Comparison of ENCODE assay signal across 14 cellular contexts in the genomic region with DNA sequence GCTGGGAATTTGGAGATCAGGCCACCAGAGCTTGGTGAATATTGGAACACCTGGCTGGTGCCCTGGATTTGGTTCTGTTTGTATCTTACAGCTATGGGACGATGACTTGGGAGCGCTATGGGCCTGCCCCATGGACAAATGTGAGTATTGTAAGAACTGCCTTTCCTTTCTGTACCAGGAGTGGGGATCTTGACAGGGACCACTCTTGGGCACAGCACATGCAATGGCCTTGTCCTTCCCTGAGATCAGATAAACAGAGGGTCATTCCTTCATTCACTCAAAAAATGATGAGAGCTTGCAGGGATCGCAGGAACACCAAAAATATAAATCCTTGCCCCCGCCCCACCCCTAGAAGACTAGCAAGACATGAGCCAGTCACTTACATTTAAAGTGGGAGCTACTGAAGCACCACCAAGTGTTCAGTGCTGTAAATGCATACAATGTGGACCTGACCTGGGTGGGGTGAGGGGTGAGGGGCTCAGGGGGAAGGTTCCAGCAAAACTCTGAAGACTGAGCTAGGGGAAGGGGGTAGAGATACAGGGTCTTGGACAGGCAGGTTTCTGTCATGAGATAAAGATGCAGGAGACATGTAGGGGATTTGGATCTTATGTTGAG. TPM values are rescaled to one million over a fixed set of nuclear protein-coding genes. Genes with fewer than 3 reads are reported as not detected.
DNase-seq lines count a peak whose midpoint lies in the region; ATAC-seq, FAIRE-seq and TF ChIP-seq lines count a peak whose summit lies in the region.
"Had no signal": no experiment of that assay in that cellular context is flagged by ENCODE, and none has a peak within 500 bp of the region (broad histone marks: within the 10 kb centered on the region; RNA-seq: fewer than 3 reads in every experiment).

No MANE protein-coding gene starts in this region.

- H3K4me3 ChIP-seq in NB4 (ENCODE audit: low read depth, low read length) (no peak overlapping the region), K562 (no peak overlapping the region), dorsolateral prefrontal cortex (no peak overlapping the region), tibial nerve (no peak overlapping the region)
- H3K4me3 ChIP-seq: ascending aorta had no signal

- no peak overlapping the region for H3K4me2 ChIP-seq in K562 (ENCODE audit: insufficient read depth, low read length)

- H3K36me3 ChIP-seq in K562 (ENCODE audit: control insufficient read depth, insufficient read depth, low read length) (peaks cover 7% of the 10 kb centered on the region), tibial nerve (peaks cover 0 to 56% (median 0%) of the 10 kb centered on the region in 3 donors)

- no TSS peak for BruUV-seq in K562 (replicated peaks; lab: Mats Ljungman, UMichigan)

- POLR2A ChIA-PET in K562 (lab: Yijun Ruan, JAX), result interaction anchor here (0.6 to 2.5 kb wide), 7 partner anchors 10 to 169 kb away, joined by 3 to 11 read pairs (median 5); a partner anchor contains a TSS

- no peaks in the 10 kb centered on the region for H3K9me3 Mint-ChIP-seq in natural killer cell
- H3K9me3 Mint-ChIP-seq in natural killer cell treated with Interleukin-12 subunit alpha and Interleukin-12 subunit beta and Interleukin-15 and Interleukin-18, amount 100 ng/mL, for 72 hours, result no peaks in the 10 kb centered on the region

- no peaks in the 10 kb centered on the region for H3K36me3 Mint-ChIP-seq in natural killer cell
- no peaks in the 10 kb centered on the region for H3K36me3 Mint-ChIP-seq in natural killer cell treated with Interleukin-12 subunit alpha and Interleukin-12 subunit beta and Interleukin-15 and Interleukin-18, amount 100 ng/mL, for 72 hours

- WGBS in K562 (ENCODE audit: insufficient coverage, low coverage, missing lambda C conversion rate), result 89% methylated on average over 4 of the region's 4 CpGs
- WGBS in tibial nerve, 2 donors, result 93 to 95% methylated on average over 4 of the region's 4 CpGs

- no peak for FAIRE-seq in K562 (lab: Jason Lieb, UNC)

- TF ChIP-seq EP300 in K562 (IDR thresholded peaks at IDR 0.05; ENCODE audit: low read length) (no peak), tibial nerve (IDR thresholded peaks at IDR 0.05) (no peak)

- peak overlapping the region; percentile 61 to 99 for H3K27ac Mint-ChIP-seq in natural killer cell
- H3K27ac Mint-ChIP-seq in natural killer cell treated with Interleukin-12 subunit alpha and Interleukin-12 subunit beta and Interleukin-15 and Interleukin-18, amount 100 ng/mL, for 72 hours, result peak overlapping the region in 1 of 2 donors; percentile 76

- no peak for TF ChIP-seq CTCF in natural killer cell (IDR thresholded peaks at IDR 0.05)
- TF ChIP-seq CTCF in NB4 (IDR thresholded peaks at IDR 0.05; ENCODE audit: low read depth, low read length), result no peak
- TF ChIP-seq CTCF in K562 (IDR thresholded peaks at IDR 0.05 in 2 of 3, conservative IDR thresholded peaks at IDR 0.05 in 1 of 3; ENCODE audit: insufficient read depth in 2 of 3, low read depth in 1 of 3, low read length in 3 of 3), result peak; percentile 12 to 54 (median 44); a peak in 4 of 6 replicates
- peak in 7 of 56 donors; percentile 6 to 27 (median 13) for TF ChIP-seq CTCF in dorsolateral prefrontal cortex (IDR thresholded peaks at IDR 0.05 in 54 of 56, conservative IDR thresholded peaks at IDR 0.05 in 2 of 56; ENCODE audit: low read depth in 1 of 56, partially characterized antibody in 56 of 56)
- no peak for TF ChIP-seq CTCF in tibial nerve (IDR thresholded peaks at IDR 0.05)

- H3K9me1 ChIP-seq in K562 (ENCODE audit: control insufficient read depth, insufficient read depth, low read length), result no peaks in the 10 kb centered on the region

- H3K27ac ChIP-seq in K562 (ENCODE audit: extremely low read depth, low read depth, low read length) (no peak overlapping the region), dorsolateral prefrontal cortex (peak overlapping the region in 1 of 59 donors; percentile 4), tibial nerve (no peak overlapping the region)

- no peaks in the 10 kb centered on the region for H4K20me1 ChIP-seq in K562 (replicated peaks; ENCODE audit: control insufficient read depth, insufficient read depth, low read length)

- H3K27me3 Mint-ChIP-seq in natural killer cell (ENCODE audit: low read depth in 2 of 2), result no peaks in the 10 kb centered on the region
- no peaks in the 10 kb centered on the region for H3K27me3 Mint-ChIP-seq in natural killer cell treated with Interleukin-12 subunit alpha and Interleukin-12 subunit beta and Interleukin-15 and Interleukin-18, amount 100 ng/mL, for 72 hours

- no peak for DNase-seq in natural killer cell
- DNase-seq in natural killer cell treated with Interleukin-12 subunit alpha and Interleukin-12 subunit beta and Interleukin-15 and Interleukin-18, amount 100 ng/mL, for 72 hours (ENCODE audit: low spot score), result no peak
- peak; percentile 53 for DNase-seq in NB4 (ENCODE audit: low read depth)
- DNase-seq in K562 (ENCODE audit: extremely low read depth in 1 of 4, low spot score in 3 of 4), result peak in 1 of 4 experiments; percentile 49
- no peak for DNase-seq in dorsolateral prefrontal cortex
- no peak for DNase-seq in tibial nerve (ENCODE audit: low spot score in 2 of 2)
- no peak for DNase-seq in NCI-H446 treated with DMSO at 0.1 percent for 48 hours (lab: John Stamatoyannopoulos, UW)
- DNase-seq: GOT3, islet precursor cell, NCI-H1436 had no signal

- peaks cover 17% of the 10 kb centered on the region for H3K79me2 ChIP-seq in K562 (ENCODE audit: control insufficient read depth, insufficient read depth, low read length)

- H3K4me3 Mint-ChIP-seq in natural killer cell, result peak overlapping the region; percentile 50
- H3K4me3 Mint-ChIP-seq in natural killer cell treated with Interleukin-12 subunit alpha and Interleukin-12 subunit beta and Interleukin-15 and Interleukin-18, amount 100 ng/mL, for 72 hours, result no peak overlapping the region

- H3K4me1 ChIP-seq in K562 (replicated peaks in 1 of 2; ENCODE audit: control insufficient read depth in 2 of 2, insufficient read depth in 2 of 2, low read length in 2 of 2) (peaks cover 11 to 36% of the 10 kb centered on the region in 2 experiments; a peak in 4 of 5 replicates), tibial nerve (peaks cover 5 to 35% (median 17%) of the 10 kb centered on the region in 4 donors)

- no peak for TF ChIP-seq POLR2A in NB4 (IDR thresholded peaks at IDR 0.05; ENCODE audit: extremely low read depth, insufficient read length)
- TF ChIP-seq POLR2A in K562 (conservative IDR thresholded peaks at IDR 0.05), result no peak
- TF ChIP-seq POLR2A in tibial nerve (IDR thresholded peaks at IDR 0.05), result no peak

- peaks cover 34 to 42% of the 10 kb centered on the region in 2 donors for H3K4me1 Mint-ChIP-seq in natural killer cell
- H3K4me1 Mint-ChIP-seq in natural killer cell treated with Interleukin-12 subunit alpha and Interleukin-12 subunit beta and Interleukin-15 and Interleukin-18, amount 100 ng/mL, for 72 hours (ENCODE audit: low read depth in 2 of 2), result peaks cover 23 to 35% of the 10 kb centered on the region in 2 donors

- H3K9me3 ChIP-seq in K562 (replicated peaks; ENCODE audit: control insufficient read depth, insufficient read depth, low read depth, low read length) (no peaks in the 10 kb centered on the region), tibial nerve (no peaks in the 10 kb centered on the region)
- H3K9me3 ChIP-seq: ascending aorta had no signal

- no peak for ATAC-seq in natural killer cell
- ATAC-seq in natural killer cell treated with Interleukin-12 subunit alpha and Interleukin-12 subunit beta and Interleukin-15 and Interleukin-18, amount 100 ng/mL, for 72 hours, result no peak
- ATAC-seq in K562, result no peak
- ATAC-seq in HG03565 (IDR thresholded peaks at IDR 0.05; ENCODE audit: unreplicated experiment), result no peak
- ATAC-seq: esophagus mucosa had no signal

- H3K27me3 ChIP-seq in K562 (ENCODE audit: control insufficient read depth in 2 of 2, insufficient read depth in 2 of 2, low read length in 2 of 2) (no peaks in the 10 kb centered on the region), dorsolateral prefrontal cortex (no peaks in the 10 kb centered on the region), tibial nerve (no peaks in the 10 kb centered on the region)
- H3K27me3 ChIP-seq: ascending aorta had no signal

- intact Hi-C loops in natural killer cell (cut with micrococcal nuclease), result loop anchor here (5.0 kb wide), 3 partner anchors 84 to 186 kb away; a partner anchor contains a TSS
- intact Hi-C loops in K562 (cut with micrococcal nuclease), result loop anchor here (5.0 to 10.0 kb wide), 5 partner anchors 69 to 294 kb away; a partner anchor contains a TSS
- intact Hi-C loops in dorsolateral prefrontal cortex (cut with DNase I), result loop anchor here (5.0 to 10.0 kb wide), 4 partner anchors 89 to 184 kb away; a partner anchor contains a TSS

- no peak overlapping the region for H2AFZ ChIP-seq in K562 (ENCODE audit: low read depth, low read length)

- H3K9ac ChIP-seq in K562 (ENCODE audit: insufficient read depth in 1 of 2, low read depth in 2 of 2, low read length in 2 of 2), result no peak overlapping the region

- CTCF ChIA-PET in K562 (lab: Yijun Ruan, JAX; ENCODE audit: low intra/inter-chr PET ratio), result no interaction called here

- in situ Hi-C loops in K562 (cut with MboI), result no loop called here

- TF ChIP-seq RAD21 in K562 (CRISPR knock-in tag; conservative IDR thresholded peaks at IDR 0.05 in 1 of 2, IDR thresholded peaks at IDR 0.05 in 1 of 2), result peak in 1 of 2 experiments; percentile 40; a peak in 1 of 4 replicates

RNA-seq across cellular contexts. Expression of a gene that starts 2.7 kb away (rescaled TPM):
- total RNA-seq in natural killer cell (10 to 100 TPM; 29.1 to 35.6 (median 32.9) TPM), K562 (2014; rRNA removed) (17.2 and 17.7 TPM in 2 replicates), K562 (2014; rRNA removed; fragmentation: Illumina TruSeq; extraction: Trizol) (6.1 and 10.2 TPM in 2 replicates), K562 (2015; rRNA removed; fragmentation: Illumina TruSeq; extraction: Trizol) (11.4 and 14.4 TPM in 2 replicates), K562 (2021) (16.7 and 17.3 TPM in 2 replicates), dorsolateral prefrontal cortex (100 to 1,000 TPM in 31 of 120 experiments, 10 to 100 TPM in 89; 53.2 to 167 (median 87.2) TPM), tibial nerve (10 to 100 TPM; 18.2 to 54.9 (median 27.5) TPM)
- total RNA-seq in natural killer cell treated with Interleukin-12 subunit alpha and Interleukin-12 subunit beta and Interleukin-15 and Interleukin-18, amount 100 ng/mL, for 72 hours, result 10 to 100 TPM; 22.8 to 29.7 TPM
- 163 and 258 TPM in 2 replicates for total RNA-seq in K562 (2011; cell fraction: chromatin; rRNA removed; ENCODE audit: low replicate concordance)
- total RNA-seq in K562 (2011; cell fraction: nucleolus; rRNA removed), result 156 and 166 TPM in 2 replicates
- total RNA-seq in K562 (2011; cell fraction: nucleoplasm; rRNA removed), result 187 and 194 TPM in 2 replicates
- polyA plus RNA-seq in K562 (2011; rRNA removed) (25.8 and 47.7 TPM in 2 replicates), K562 (2014; fragmentation: Illumina TruSeq; extraction: Trizol) (15.4 and 16.5 TPM in 2 replicates), K562 (2014; fragmentation: Nextera tagmentation; extraction: Ambion mirVana) (1 to 10 TPM; 3.3 to 5.6 TPM), K562 (2014; rRNA removed) (24.5 and 30.1 TPM in 2 replicates)
- 28.0 and 36.5 TPM in 2 replicates for polyA plus RNA-seq in K562 (2011; cell fraction: cytosol; rRNA removed)
- 214 and 337 TPM in 2 replicates for polyA plus RNA-seq in K562 (2011; cell fraction: nucleus; rRNA removed)
- 17.4 and 29.8 TPM in 2 replicates for polyA plus RNA-seq in K562 (2012)
- polyA minus RNA-seq in K562 (2011; rRNA and poly(A)+ RNA removed), result 12.7 and 14.5 TPM in 2 replicates
- 9.6 and 10.3 TPM in 2 replicates for polyA minus RNA-seq in K562 (2011; cell fraction: cytosol; rRNA and poly(A)+ RNA removed)
- 21.4 and 35.1 TPM in 2 replicates for polyA minus RNA-seq in K562 (2011; cell fraction: nucleus; rRNA and poly(A)+ RNA removed)

RNA-seq across cellular contexts. Expression of a gene that starts 14.0 kb away (rescaled TPM):
- total RNA-seq in natural killer cell (1 to 10 TPM in 2 of 3 donors, under 1 TPM in 1; 0.77 to 1.5 (median 1.2) TPM), K562 (2014; rRNA removed) (11.4 and 14.0 TPM in 2 replicates), K562 (2014; rRNA removed; fragmentation: Illumina TruSeq; extraction: Trizol) (2.8 and 3.5 TPM in 2 replicates), K562 (2015; rRNA removed; fragmentation: Illumina TruSeq; extraction: Trizol) (5.4 and 6.9 TPM in 2 replicates), K562 (2021) (11.4 and 12.3 TPM in 2 replicates), dorsolateral prefrontal cortex (10 to 100 TPM; 11.3 to 43.7 (median 21.9) TPM), tibial nerve (10 to 100 TPM; 60.4 to 68.4 (median 65.1) TPM)
- under 1 TPM; 0.57 to 0.92 TPM for total RNA-seq in natural killer cell treated with Interleukin-12 subunit alpha and Interleukin-12 subunit beta and Interleukin-15 and Interleukin-18, amount 100 ng/mL, for 72 hours
- total RNA-seq in K562 (2011; cell fraction: chromatin; rRNA removed; ENCODE audit: low replicate concordance), result 37.1 and 87.7 TPM in 2 replicates
- 57.7 and 63.0 TPM in 2 replicates for total RNA-seq in K562 (2011; cell fraction: nucleolus; rRNA removed)
- total RNA-seq in K562 (2011; cell fraction: nucleoplasm; rRNA removed), result 31.0 and 37.3 TPM in 2 replicates
- polyA plus RNA-seq in K562 (2011; rRNA removed) (7.3 and 12.5 TPM in 2 replicates), K562 (2014; fragmentation: Illumina TruSeq; extraction: Trizol) (6.3 and 11.5 TPM in 2 replicates), K562 (2014; fragmentation: Nextera tagmentation; extraction: Ambion mirVana) (under 1 TPM in 1 of 2 experiments, not detected in 1; 0.15 TPM), K562 (2014; rRNA removed) (7.5 and 7.7 TPM in 2 replicates)
- 9.8 and 14.3 TPM in 2 replicates for polyA plus RNA-seq in K562 (2011; cell fraction: cytosol; rRNA removed)
- polyA plus RNA-seq in K562 (2011; cell fraction: nucleus; rRNA removed), result 49.8 and 57.1 TPM in 2 replicates
- 7.2 and 18.0 TPM in 2 replicates for polyA plus RNA-seq in K562 (2012)
- polyA minus RNA-seq in K562 (2011; rRNA and poly(A)+ RNA removed), result 5.9 and 7.6 TPM in 2 replicates
- polyA minus RNA-seq in K562 (2011; cell fraction: cytosol; rRNA and poly(A)+ RNA removed), result 9.4 and 11.3 TPM in 2 replicates
- 16.4 and 29.1 TPM in 2 replicates for polyA minus RNA-seq in K562 (2011; cell fraction: nucleus; rRNA and poly(A)+ RNA removed)
- polyA plus RNA-seq: neural cell had no signal

RNA-seq across cellular contexts. Expression of a gene that starts 21.3 kb away (rescaled TPM):
- 1 to 10 TPM; 2.2 to 5.1 (median 4.8) TPM for total RNA-seq in natural killer cell
- 10 to 100 TPM; 13.4 to 13.7 TPM for total RNA-seq in natural killer cell treated with Interleukin-12 subunit alpha and Interleukin-12 subunit beta and Interleukin-15 and Interleukin-18, amount 100 ng/mL, for 72 hours
- total RNA-seq in K562 (2011; cell fraction: chromatin; rRNA removed; ENCODE audit: low replicate concordance), result 4.4 and 10.2 TPM in 2 replicates
- 5.1 and 6.3 TPM in 2 replicates for total RNA-seq in K562 (2011; cell fraction: nucleolus; rRNA removed)
- total RNA-seq in K562 (2011; cell fraction: nucleoplasm; rRNA removed), result 4.8 and 6.6 TPM in 2 replicates
- 0.36 and 0.65 TPM in 2 replicates for total RNA-seq in K562 (2014; rRNA removed)
- total RNA-seq in K562 (2014; rRNA removed; fragmentation: Illumina TruSeq; extraction: Trizol), result 0.38 and 0.44 TPM in 2 replicates
- total RNA-seq in K562 (2015; rRNA removed; fragmentation: Illumina TruSeq; extraction: Trizol), result 0.72 and 1.3 TPM in 2 replicates
- 1.9 and 2.2 TPM in 2 replicates for total RNA-seq in K562 (2021)
- polyA plus RNA-seq in K562 (2011; rRNA removed), result 1.1 and 1.2 TPM in 2 replicates
- polyA plus RNA-seq in K562 (2011; cell fraction: cytosol; rRNA removed), result 1.4 and 3.2 TPM in 2 replicates
- polyA plus RNA-seq in K562 (2011; cell fraction: nucleus; rRNA removed), result 1.3 and 2.6 TPM in 2 replicates
- polyA plus RNA-seq in K562 (2012), result 0.85 and 0.87 TPM in 2 replicates
- 1.3 and 1.4 TPM in 2 replicates for polyA plus RNA-seq in K562 (2014; fragmentation: Illumina TruSeq; extraction: Trizol)
- polyA plus RNA-seq in K562 (2014; fragmentation: Nextera tagmentation; extraction: Ambion mirVana), result under 1 TPM; 0.06 TPM
- 1.7 and 2.8 TPM in 2 replicates for polyA plus RNA-seq in K562 (2014; rRNA removed)
- polyA minus RNA-seq in K562 (2011; rRNA and poly(A)+ RNA removed), result 1.1 and 1.7 TPM in 2 replicates
- 1.3 and 2.3 TPM in 2 replicates for polyA minus RNA-seq in K562 (2011; cell fraction: cytosol; rRNA and poly(A)+ RNA removed)
- 1.5 and 1.7 TPM in 2 replicates for polyA minus RNA-seq in K562 (2011; cell fraction: nucleus; rRNA and poly(A)+ RNA removed)
- 10 to 100 TPM; 13.3 to 49.4 (median 36.1) TPM for total RNA-seq in dorsolateral prefrontal cortex
- total RNA-seq in tibial nerve, result 1 to 10 TPM; 2.2 to 3.3 (median 2.7) TPM

RNA-seq across cellular contexts. Expression of a gene that starts 28.3 kb away (rescaled TPM):
- total RNA-seq in natural killer cell (1 to 10 TPM in 2 of 3 donors, under 1 TPM in 1; 0.28 to 2.5 (median 1.5) TPM), K562 (2014; rRNA removed) (0.20 TPM in 1 of 2 replicates, not detected in the other), K562 (2014; rRNA removed; fragmentation: Illumina TruSeq; extraction: Trizol) (0.48 and 0.51 TPM in 2 replicates), K562 (2015; rRNA removed; fragmentation: Illumina TruSeq; extraction: Trizol) (0.26 TPM in 1 of 2 replicates, not detected in the other), K562 (2021) (0.47 and 0.72 TPM in 2 replicates), dorsolateral prefrontal cortex (1 to 10 TPM in 102 of 120 experiments, under 1 TPM in 18; 0.36 to 5.5 (median 1.5) TPM), tibial nerve (10 to 100 TPM in 1 of 4 donors, 1 to 10 TPM in 2, under 1 TPM in 1; 0.59 to 10.1 (median 5.6) TPM)
- 1 to 10 TPM in 1 of 2 donors, under 1 TPM in 1; 0.48 to 1.9 TPM for total RNA-seq in natural killer cell treated with Interleukin-12 subunit alpha and Interleukin-12 subunit beta and Interleukin-15 and Interleukin-18, amount 100 ng/mL, for 72 hours
- total RNA-seq in K562 (2011; cell fraction: chromatin; rRNA removed; ENCODE audit: low replicate concordance), result 4.4 and 7.9 TPM in 2 replicates
- total RNA-seq in K562 (2011; cell fraction: nucleolus; rRNA removed), result 2.8 and 5.7 TPM in 2 replicates
- total RNA-seq in K562 (2011; cell fraction: nucleoplasm; rRNA removed), result 4.6 and 5.8 TPM in 2 replicates
- polyA plus RNA-seq in K562 (2011; rRNA removed) (1.1 and 1.9 TPM in 2 replicates), K562 (2014; fragmentation: Illumina TruSeq; extraction: Trizol) (0.39 and 0.73 TPM in 2 replicates), K562 (2014; fragmentation: Nextera tagmentation; extraction: Ambion mirVana) (not detected), K562 (2014; rRNA removed) (0.23 and 0.32 TPM in 2 replicates)
- 0.29 and 1.2 TPM in 2 replicates for polyA plus RNA-seq in K562 (2011; cell fraction: cytosol; rRNA removed)
- 3.7 and 5.1 TPM in 2 replicates for polyA plus RNA-seq in K562 (2011; cell fraction: nucleus; rRNA removed)
- 0.46 and 0.91 TPM in 2 replicates for polyA plus RNA-seq in K562 (2012)
- polyA minus RNA-seq in K562 (2011; rRNA and poly(A)+ RNA removed), result 0.67 and 1.0 TPM in 2 replicates
- polyA minus RNA-seq in K562 (2011; cell fraction: cytosol; rRNA and poly(A)+ RNA removed), result not detected in 2 replicates
- polyA minus RNA-seq in K562 (2011; cell fraction: nucleus; rRNA and poly(A)+ RNA removed), result 0.67 and 1.7 TPM in 2 replicates

RNA-seq across cellular contexts. Expression of a gene that starts 40.5 kb away (rescaled TPM):
- total RNA-seq in natural killer cell (10 to 100 TPM; 15.4 to 16.6 (median 15.5) TPM), K562 (2014; rRNA removed) (38.9 and 41.1 TPM in 2 replicates), K562 (2014; rRNA removed; fragmentation: Illumina TruSeq; extraction: Trizol) (40.3 and 42.4 TPM in 2 replicates), K562 (2015; rRNA removed; fragmentation: Illumina TruSeq; extraction: Trizol) (31.1 and 33.9 TPM in 2 replicates), K562 (2021) (57.2 and 58.8 TPM in 2 replicates), dorsolateral prefrontal cortex (10 to 100 TPM; 11.2 to 25.9 (median 17.3) TPM), tibial nerve (10 to 100 TPM; 21.6 to 46.7 (median 34.7) TPM)
- 10 to 100 TPM; 31.8 to 42.8 TPM for total RNA-seq in natural killer cell treated with Interleukin-12 subunit alpha and Interleukin-12 subunit beta and Interleukin-15 and Interleukin-18, amount 100 ng/mL, for 72 hours
- 61.7 and 101 TPM in 2 replicates for total RNA-seq in K562 (2011; cell fraction: chromatin; rRNA removed; ENCODE audit: low replicate concordance)
- total RNA-seq in K562 (2011; cell fraction: nucleolus; rRNA removed), result 84.5 and 103 TPM in 2 replicates
- 97.8 and 112 TPM in 2 replicates for total RNA-seq in K562 (2011; cell fraction: nucleoplasm; rRNA removed)
- polyA plus RNA-seq in K562 (2011; rRNA removed) (66.3 and 77.8 TPM in 2 replicates), K562 (2014; fragmentation: Illumina TruSeq; extraction: Trizol) (52.3 and 62.6 TPM in 2 replicates), K562 (2014; fragmentation: Nextera tagmentation; extraction: Ambion mirVana) (10 to 100 TPM; 31.6 to 33.3 TPM), K562 (2014; rRNA removed) (49.8 and 54.6 TPM in 2 replicates)
- 70.4 and 88.4 TPM in 2 replicates for polyA plus RNA-seq in K562 (2011; cell fraction: cytosol; rRNA removed)
- 37.0 and 45.1 TPM in 2 replicates for polyA plus RNA-seq in K562 (2011; cell fraction: nucleus; rRNA removed)
- 56.0 and 64.7 TPM in 2 replicates for polyA plus RNA-seq in K562 (2012)
- 58.7 and 70.5 TPM in 2 replicates for polyA minus RNA-seq in K562 (2011; rRNA and poly(A)+ RNA removed)
- 27.5 and 42.9 TPM in 2 replicates for polyA minus RNA-seq in K562 (2011; cell fraction: cytosol; rRNA and poly(A)+ RNA removed)
- 16.8 and 25.8 TPM in 2 replicates for polyA minus RNA-seq in K562 (2011; cell fraction: nucleus; rRNA and poly(A)+ RNA removed)

Comparison
In these comparisons a context has a peak if more than half of its experiments do, and no peak if none do; other contexts are left out.
1. CTCF ChIP-seq: peak in K562 (3 of 3); none in natural killer cell (single experiment), NB4 (single experiment) and tibial nerve (0 of 5).